ENCODE assay signal across 26 cellular contexts in the genomic region with DNA sequence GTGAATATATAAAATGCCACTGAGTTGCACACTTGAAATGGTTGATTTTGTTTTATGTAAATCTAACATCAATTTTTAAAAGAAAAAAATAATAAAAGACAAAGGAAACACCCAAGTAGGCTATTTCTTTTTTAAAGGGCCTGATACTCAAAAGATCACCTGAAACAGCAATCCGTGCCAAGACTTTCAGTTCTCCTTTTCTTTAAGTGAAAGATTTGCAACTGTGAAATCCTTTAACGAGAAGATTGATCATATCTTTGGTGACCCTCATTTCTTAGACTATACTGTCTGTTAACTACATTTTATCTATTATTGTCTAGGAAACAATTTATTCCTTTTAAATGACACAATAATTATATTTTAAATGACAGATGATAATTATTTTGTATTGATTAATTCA.
"Had no signal": no experiment of that assay in that cellular context is flagged by ENCODE, and none has a peak within 500 bp of the region (broad histone marks: within the 10 kb centered on the region; RNA-seq: fewer than 3 reads in every experiment).

No MANE protein-coding gene starts in this region.

- H3K36me3 ChIP-seq: esophagus squamous epithelium, gastrocnemius medialis, heart right ventricle, left lung, lower lobe of right lung had no signal

- H3K27ac ChIP-seq: epithelial cell of prostate, esophagus squamous epithelium, gastrocnemius medialis, heart right ventricle, left lung, lower lobe of right lung had no signal

- FAIRE-seq: endometrium, islet of Langerhans, keratinocyte had no signal

- ATAC-seq: effector memory CD8-positive, alpha-beta T cell; esophagus mucosa; gastrocnemius medialis; heart right ventricle; left cardiac atrium; left lung; left ventricle myocardium superior; lower lobe of right lung; mucosa of descending colon; naive thymus-derived CD8-positive, alpha-beta T cell had no signal

- H3K4me3 ChIP-seq: esophagus squamous epithelium, gastrocnemius medialis, heart right ventricle, left lung, lower lobe of right lung, mucosa of descending colon had no signal

- H3K9me3 ChIP-seq: esophagus squamous epithelium, gastrocnemius medialis, lower lobe of right lung had no signal

- H3K27me3 ChIP-seq: esophagus squamous epithelium, gastrocnemius medialis, heart right ventricle, left lung had no signal

- DNase-seq: cortex of kidney; effector CD8-positive, alpha-beta T cell; effector memory CD8-positive, alpha-beta T cell; endodermal cell; erythroblast; esophagus squamous epithelium; foreskin fibroblast; foreskin melanocyte; gastrocnemius medialis; glutamatergic neuron; head of caudate nucleus; heart right ventricle; hippocampal formation; left cardiac atrium; left lung; left ventricle myocardium superior; lower lobe of right lung; mesenchymal stem cell; mucosa of descending colon; naive B cell; naive thymus-derived CD8-positive, alpha-beta T cell had no signal

- H3K4me1 ChIP-seq: esophagus squamous epithelium, gastrocnemius medialis, heart right ventricle, left lung, lower lobe of right lung had no signal
